Comparison of ENCODE assay signal across 26 cellular contexts in the genomic region with DNA sequence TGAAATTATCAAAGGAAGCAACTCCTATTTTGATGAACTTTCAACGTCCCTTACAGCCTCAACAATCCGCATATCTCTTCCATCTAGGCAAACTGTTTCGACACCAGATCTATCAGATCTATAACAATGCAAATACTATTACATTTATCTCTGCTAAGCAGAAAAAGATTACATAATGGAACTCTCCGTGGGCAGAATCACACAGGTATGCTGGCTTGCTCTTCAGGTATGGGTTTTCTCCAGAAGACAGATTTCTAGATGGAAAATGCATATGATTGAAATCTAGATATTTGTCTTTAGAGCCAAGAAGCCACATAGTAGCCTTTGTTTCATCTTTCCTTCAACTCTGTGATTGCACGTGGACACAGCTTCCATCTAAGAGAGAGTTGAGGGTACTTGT.
"Had no signal": no experiment of that assay in that cellular context is flagged by ENCODE, and none has a peak within 500 bp of the region (broad histone marks: within the 10 kb centered on the region; RNA-seq: fewer than 3 reads in every experiment).

No MANE protein-coding gene starts in this region.

- H3K27me3 ChIP-seq: esophagus muscularis mucosa, neutrophil, ovary, sigmoid colon, testis, transverse colon had no signal

- H3K9me3 Mint-ChIP-seq: natural killer cell treated with Interleukin-12 subunit alpha and Interleukin-12 subunit beta and Interleukin-15 and Interleukin-18, amount 100 ng/mL, for 72 hours had no signal

- FAIRE-seq: islet of Langerhans had no signal

- H3K36me3 ChIP-seq: esophagus muscularis mucosa, left lung, lower lobe of right lung, neutrophil, ovary, sigmoid colon, spleen, transverse colon had no signal

- H3K4me3 ChIP-seq: esophagus muscularis mucosa, left lung, lower lobe of right lung, ovary, sigmoid colon, spleen, testis, transverse colon had no signal

- DNase-seq: activated CD4-positive, alpha-beta T cell treated with anti-CD3 and anti-CD28 coated beads, Interleukin-2, amount 50 U/mL, for 1 hour; activated CD4-positive, CD25-positive, alpha-beta regulatory T cell treated with anti-CD3 and anti-CD28 coated beads, Interleukin-2, amount 50 U/mL, for 72 hours; activated CD8-positive, alpha-beta T cell treated with anti-CD3 and anti-CD28 coated beads for 36 hours; activated gamma-delta T cell treated with Interleukin-2 at 50 U/mL for 16 hours; activated naive CD4-positive, alpha-beta T cell treated with anti-CD3 and anti-CD28 coated beads, Interleukin-2, amount 50 U/mL, for 16 hours; activated T-cell treated with anti-CD3 and anti-CD28 coated beads, Interleukin-2, amount 50 U/mL, for 4 hours; amniotic stem cell; central memory CD4-positive, alpha-beta T cell; dermis blood vessel endothelial cell; effector CD4-positive, alpha-beta T cell; glutamatergic neuron; left lung; lower lobe of right lung; ovary; sigmoid colon; spleen; stimulated activated naive CD4-positive, alpha-beta T cell; T-helper 2 cell; testis; transverse colon had no signal

- ATAC-seq: activated CD8-positive, alpha-beta T cell treated with anti-CD3 and anti-CD28 coated beads for 36 hours; activated T-cell treated with anti-CD3 and anti-CD28 coated beads, Interleukin-2, amount 50 U/mL, for 4 hours; activated T-helper 17 cell treated with anti-CD3 and anti-CD28 coated beads, Interleukin-2, amount 50 U/mL, for 72 hours had no signal

- H3K36me3 Mint-ChIP-seq: natural killer cell treated with Interleukin-12 subunit alpha and Interleukin-12 subunit beta and Interleukin-15 and Interleukin-18, amount 100 ng/mL, for 72 hours had no signal

- H3K4me1 ChIP-seq: esophagus muscularis mucosa, left lung, lower lobe of right lung, sigmoid colon, spleen, testis, transverse colon had no signal

- H3K4me1 Mint-ChIP-seq: activated T-helper 17 cell treated with anti-CD3 and anti-CD28 coated beads, Interleukin-2, amount 50 U/mL, for 72 hours had no signal

- H3K27ac Mint-ChIP-seq: activated CD8-positive, alpha-beta T cell treated with anti-CD3 and anti-CD28 coated beads for 36 hours; activated T-helper 17 cell treated with anti-CD3 and anti-CD28 coated beads, Interleukin-2, amount 50 U/mL, for 72 hours; natural killer cell treated with Interleukin-12 subunit alpha and Interleukin-12 subunit beta and Interleukin-15 and Interleukin-18, amount 100 ng/mL, for 72 hours; progenitor cell of endocrine pancreas had no signal

- H3K4me3 Mint-ChIP-seq: activated CD8-positive, alpha-beta T cell treated with anti-CD3 and anti-CD28 coated beads for 36 hours; activated T-cell treated with anti-CD3 and anti-CD28 coated beads, Interleukin-2, amount 50 U/mL, for 4 hours; activated T-helper 17 cell treated with anti-CD3 and anti-CD28 coated beads, Interleukin-2, amount 50 U/mL, for 72 hours; natural killer cell treated with Interleukin-12 subunit alpha and Interleukin-12 subunit beta and Interleukin-15 and Interleukin-18, amount 100 ng/mL, for 72 hours had no signal

- H3K9me3 ChIP-seq: esophagus muscularis mucosa, left lung, lower lobe of right lung, neutrophil, ovary, sigmoid colon, spleen, testis, transverse colon had no signal

- H3K27ac ChIP-seq: esophagus muscularis mucosa, left lung, lower lobe of right lung, neutrophil, ovary, sigmoid colon, spleen, testis, transverse colon had no signal
